ENCODE assay signal across 25 cellular contexts in the genomic region with DNA sequence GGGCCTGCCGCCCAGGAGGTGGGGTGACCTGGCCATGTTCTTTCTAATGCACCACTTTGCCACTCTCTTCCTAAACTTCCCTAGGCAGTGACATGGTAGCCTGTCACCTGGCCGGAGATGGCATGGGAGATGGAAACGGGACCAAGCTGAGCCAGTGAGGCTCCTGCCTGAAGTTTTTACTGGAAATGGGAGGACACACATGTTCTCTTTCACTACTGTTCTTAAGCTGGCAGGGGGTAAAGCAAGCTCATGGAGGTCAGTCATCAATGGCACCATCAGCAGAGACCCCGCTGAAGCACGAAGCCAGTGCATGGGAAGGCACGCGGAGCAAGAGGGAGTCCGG.
"Had no signal": no experiment of that assay in that cellular context is flagged by ENCODE, and none has a peak within 500 bp of the region (broad histone marks: within the 10 kb centered on the region; RNA-seq: fewer than 3 reads in every experiment).

No MANE protein-coding gene starts in this region.

- H3K4me1 ChIP-seq: gastroesophageal sphincter, left lung, right atrium auricular region had no signal

- H3K27ac Mint-ChIP-seq: activated CD4-positive, alpha-beta T cell treated with anti-CD3 and anti-CD28 coated beads, Interleukin-2, amount 10 ng/mL, durations not matched to agents 24 days and 14 days; activated naive CD4-positive, alpha-beta T cell treated with anti-CD3 and anti-CD28 coated beads, Interleukin-2, amount 50 U/mL, for 72 hours; activated T-cell treated with anti-CD3 and anti-CD28 coated beads, Interleukin-2, amount 50 U/mL, for 72 hours; brain; dendritic cell treated with granulocyte-macrophage colony-stimulating factor and Interleukin-4, amounts not matched to agents 40 ng/mL and 50 ng/mL, for 4 days; naive thymus-derived CD4-positive, alpha-beta T cell; T-helper 1 cell treated with Interleukin-12 subunit alpha and Interleukin-12 subunit beta and Interleukin-4 antibody, amounts not matched to agents 30 μg/mL and 1 μg/mL, for 36 hours; type B pancreatic cell; WTC11 had no signal

- H3K4me1 Mint-ChIP-seq: activated CD4-positive, alpha-beta T cell treated with anti-CD3 and anti-CD28 coated beads, Interleukin-2, amount 10 ng/mL, durations not matched to agents 24 days and 14 days had no signal

- H3K9me3 ChIP-seq: gastroesophageal sphincter, left lung, mucosa of descending colon, neutrophil, right atrium auricular region had no signal

- H3K36me3 ChIP-seq: neutrophil had no signal

- H3K27ac ChIP-seq: epithelial cell of prostate, left lung, neutrophil, right atrium auricular region had no signal

- H3K4me3 ChIP-seq: gastroesophageal sphincter, left lung, mucosa of descending colon, right atrium auricular region had no signal

- H3K27me3 Mint-ChIP-seq: activated CD4-positive, alpha-beta T cell treated with anti-CD3 and anti-CD28 coated beads, Interleukin-2, amount 10 ng/mL, durations not matched to agents 24 days and 14 days; brain; dendritic cell treated with granulocyte-macrophage colony-stimulating factor and Interleukin-4, amounts not matched to agents 40 ng/mL and 50 ng/mL, for 4 days; naive thymus-derived CD4-positive, alpha-beta T cell; type B pancreatic cell had no signal

- H3K4me3 Mint-ChIP-seq: activated CD4-positive, alpha-beta T cell treated with anti-CD3 and anti-CD28 coated beads, Interleukin-2, amount 10 ng/mL, durations not matched to agents 24 days and 14 days; activated T-cell treated with anti-CD3 and anti-CD28 coated beads, Interleukin-2, amount 50 U/mL, for 72 hours; brain; dendritic cell treated with granulocyte-macrophage colony-stimulating factor and Interleukin-4, amounts not matched to agents 40 ng/mL and 50 ng/mL, for 4 days; naive thymus-derived CD4-positive, alpha-beta T cell; T-helper 1 cell treated with Interleukin-12 subunit alpha and Interleukin-12 subunit beta and Interleukin-4 antibody, amounts not matched to agents 30 μg/mL and 1 μg/mL, for 36 hours; type B pancreatic cell; WTC11 had no signal

- ATAC-seq: activated naive CD4-positive, alpha-beta T cell treated with anti-CD3 and anti-CD28 coated beads, Interleukin-2, amount 50 U/mL, for 72 hours; activated T-cell treated with anti-CD3 and anti-CD28 coated beads, Interleukin-2, amount 50 U/mL, for 72 hours; gastroesophageal sphincter; left lung; mucosa of descending colon; naive thymus-derived CD4-positive, alpha-beta T cell; WTC11 had no signal

- FAIRE-seq: small intestine had no signal

- H3K9me3 Mint-ChIP-seq: activated naive CD4-positive, alpha-beta T cell treated with anti-CD3 and anti-CD28 coated beads, Interleukin-2, amount 50 U/mL, for 72 hours; activated T-cell treated with anti-CD3 and anti-CD28 coated beads, Interleukin-2, amount 50 U/mL, for 72 hours; brain; dendritic cell treated with granulocyte-macrophage colony-stimulating factor and Interleukin-4, amounts not matched to agents 40 ng/mL and 50 ng/mL, for 4 days; T-helper 1 cell treated with Interleukin-12 subunit alpha and Interleukin-12 subunit beta and Interleukin-4 antibody, amounts not matched to agents 30 μg/mL and 1 μg/mL, for 36 hours; type B pancreatic cell; WTC11 had no signal

- DNase-seq: activated CD4-positive, alpha-beta T cell treated with anti-CD3 and anti-CD28 coated beads, Interleukin-2, amount 10 ng/mL, durations not matched to agents 24 days and 14 days; activated CD8-positive, alpha-beta memory T cell treated with anti-CD3 and anti-CD28 coated beads, Interleukin-2, amount 50 U/mL, for 48 hours; activated gamma-delta T cell; activated T-cell treated with anti-CD3 and anti-CD28 coated beads, Interleukin-2, amount 50 U/mL, for 72 hours; amniotic stem cell; cerebellar nuclear complex; effector memory CD4-positive, alpha-beta T cell; islet precursor cell; left lung; mucosa of descending colon; naive thymus-derived CD4-positive, alpha-beta T cell; small intestine; stimulated activated CD4-positive, alpha-beta T cell treated with anti-CD3 and anti-CD28 coated beads, Interleukin-4, amount 100 ng/mL, for 4 hours; stimulated activated CD8-positive, alpha-beta memory T cell treated with anti-CD3 and anti-CD28 coated beads, Interleukin-4, amount 100 ng/mL, for 48 hours; stimulated activated naive CD4-positive, alpha-beta T cell treated with Interleukin-2 at 50 U/mL for 16 hours had no signal

- H3K27me3 ChIP-seq: gastroesophageal sphincter, left lung, neutrophil, right atrium auricular region had no signal
